ENCODE assay signal across 8 cellular contexts in genomic region chr13:30744056-30744684, GRCh38. TPM values are rescaled to one million over a fixed set of nuclear protein-coding genes. Genes with fewer than 3 reads are reported as not detected.
DNase-seq lines count a peak whose midpoint lies in the region; ATAC-seq and TF ChIP-seq lines count a peak whose summit lies in the region.

No MANE protein-coding gene starts in this region.

- no peak for TF ChIP-seq CTCF in activated CD8-positive, alpha-beta T cell treated with anti-CD3 and anti-CD28 coated beads for 36 hours (IDR thresholded peaks at IDR 0.05)
- TF ChIP-seq CTCF in esophagus muscularis mucosa (IDR thresholded peaks at IDR 0.05) = no peak

- peak; percentile 93 for ATAC-seq in GM21737 (IDR thresholded peaks at IDR 0.05; ENCODE audit: unreplicated experiment)
- ATAC-seq in activated CD8-positive, alpha-beta T cell treated with anti-CD3 and anti-CD28 coated beads for 36 hours = peak; percentile 86

- peaks cover 55% of the 10 kb centered on the region for H3K4me1 Mint-ChIP-seq in activated CD8-positive, alpha-beta T cell treated with anti-CD3 and anti-CD28 coated beads for 36 hours (ENCODE audit: low read depth)

- TF ChIP-seq EP300 in esophagus muscularis mucosa (IDR thresholded peaks at IDR 0.05) = no peak

- peaks cover 2% of the 10 kb centered on the region for H3K27me3 Mint-ChIP-seq in activated CD8-positive, alpha-beta T cell treated with anti-CD3 and anti-CD28 coated beads for 36 hours

- CTCF ChIA-PET in activated CD8-positive, alpha-beta T cell treated with anti-CD3 and anti-CD28 coated beads for 36 hours (lab: Charles Lee) = interaction anchor here (0.5 kb wide), 1 partner anchor 26 kb away, joined by 3 read pairs; no protein-coding TSS in a partner anchor

- H3K36me3 ChIP-seq in esophagus muscularis mucosa = no peaks in the 10 kb centered on the region

- no peaks in the 10 kb centered on the region for H3K27me3 ChIP-seq in esophagus muscularis mucosa

- H3K27ac Mint-ChIP-seq in activated CD8-positive, alpha-beta T cell treated with anti-CD3 and anti-CD28 coated beads for 36 hours = peak overlapping the region; percentile 71

- DNase-seq in ELR (ENCODE audit: low read depth) = peak; percentile 83
- DNase-seq in Kasumi-1 (lab: John Stamatoyannopoulos, UW) = peak; percentile 36 to 58
- peak; percentile 94 for DNase-seq in activated CD8-positive, alpha-beta T cell treated with anti-CD3 and anti-CD28 coated beads for 36 hours
- no peak for DNase-seq in esophagus muscularis mucosa (ENCODE audit: extremely low spot score)
- peak; percentile 89 for DNase-seq in stimulated activated CD4-positive, alpha-beta T cell treated with anti-CD3 and anti-CD28 coated beads, Interleukin-15, amount 100 ng/mL, for 24 hours
- DNase-seq in NCI-H748 (lab: John Stamatoyannopoulos, UW; ENCODE audit: unreplicated experiment) = no peak
- DNase-seq in pons (ENCODE audit: low spot score) = no peak

- H3K27ac ChIP-seq in esophagus muscularis mucosa (replicated peaks in 1 of 4) = peak overlapping the region; percentile 3 to 73 (median 65)

- H3K4me1 ChIP-seq in esophagus muscularis mucosa = peaks cover 6 to 36% (median 18%) of the 10 kb centered on the region in 4 donors

- H3K9me3 Mint-ChIP-seq in activated CD8-positive, alpha-beta T cell treated with anti-CD3 and anti-CD28 coated beads for 36 hours = no peaks in the 10 kb centered on the region

- peaks cover 30% of the 10 kb centered on the region for H3K36me3 Mint-ChIP-seq in activated CD8-positive, alpha-beta T cell treated with anti-CD3 and anti-CD28 coated beads for 36 hours (ENCODE audit: low read depth)

- 73% methylated on average over 7 of the region's 7 CpGs for WGBS in esophagus muscularis mucosa

- H3K4me3 Mint-ChIP-seq in activated CD8-positive, alpha-beta T cell treated with anti-CD3 and anti-CD28 coated beads for 36 hours = peak overlapping the region; percentile 24

- intact Hi-C loops in activated CD8-positive, alpha-beta T cell treated with anti-CD3 and anti-CD28 coated beads for 36 hours (cut with micrococcal nuclease) = loop anchor here (5.0 to 10.0 kb wide), 3 partner anchors 43 to 129 kb away; partner anchors contain the start of gene USPL1
- intact Hi-C loops in esophagus muscularis mucosa (cut with DNase I) = no loop called here

- H3K4me3 ChIP-seq in esophagus muscularis mucosa = no peak overlapping the region

- no peaks in the 10 kb centered on the region for H3K9me3 ChIP-seq in esophagus muscularis mucosa

- no peak for TF ChIP-seq POLR2A in esophagus muscularis mucosa (IDR thresholded peaks at IDR 0.05; ENCODE audit: low read depth)

- POLR2A ChIA-PET in activated CD8-positive, alpha-beta T cell treated with anti-CD3 and anti-CD28 coated beads for 36 hours (lab: Charles Lee) = interaction anchor here (0.6 to 1.6 kb wide), 6 partner anchors 8 to 605 kb away, joined by 3 to 8 read pairs (median 4); partner anchors contain the start of genes HMGB1 and USPL1

RNA-seq across cellular contexts. Expression of gene ALOX5AP, which starts 8.8 kb away (rescaled TPM):
- 10 to 100 TPM; 40.5 to 42.2 TPM for total RNA-seq in activated CD8-positive, alpha-beta T cell treated with anti-CD3 and anti-CD28 coated beads for 36 hours
- 10 to 100 TPM; 14.8 to 48.2 (median 17.2) TPM for total RNA-seq in esophagus muscularis mucosa

Comparison
In these comparisons a context has a peak if more than half of its experiments do, and no peak if none do; other contexts are left out.
1. DNase-seq: peak in ELR (single experiment), Kasumi-1 (2 of 2), activated CD8-positive, alpha-beta T cell treated with anti-CD3 and anti-CD28 coated beads for 36 hours (single experiment) and stimulated activated CD4-positive, alpha-beta T cell treated with anti-CD3 and anti-CD28 coated beads, Interleukin-15, amount 100 ng/mL, for 24 hours (single experiment); none in esophagus muscularis mucosa (single experiment), NCI-H748 (single experiment) and pons (single experiment).